Comparison of ENCODE assay signal across 1 cellular context in genomic region chr1:6600410-6601048, GRCh38.
A peak's percentile ranks its signal among the peaks of the same experiment; 100 is the strongest.
TF ChIP-seq lines count a peak whose summit lies in the region.

No MANE protein-coding gene starts in this region.

TF ChIP-seq in K562, 482 proteins besides CTCF, POLR2A, EP300 and RAD21 (continues in another document):
- peak; percentile 92; the same call in 1 of the 2 replicates for TF ChIP-seq TFAP4 (CRISPR knock-in tag; IDR thresholded peaks at IDR 0.05; ENCODE audit: borderline replicate concordance)
- peak; percentile 16; the same call in 1 of the 2 replicates for TF ChIP-seq PHF8 (IDR thresholded peaks at IDR 0.05; ENCODE audit: borderline replicate concordance, low read length)
- no peak for TF ChIP-seq KDM4B (IDR thresholded peaks at IDR 0.05; ENCODE audit: borderline replicate concordance in 2 of 2, low read depth in 1 of 2)
- peak in 1 of 3 experiments; percentile 62; a peak in 1 of 6 replicates for TF ChIP-seq ZBTB11 (CRISPR knock-in tag; IDR thresholded peaks at IDR 0.05)
- TF ChIP-seq HMGXB4 (CRISPR knock-in tag; IDR thresholded peaks at IDR 0.05) = 0 out of 2 replicates have a peak, but pooled peaks have one; percentile 18
- no peak for TF ChIP-seq RBM34 (IDR thresholded peaks at IDR 0.05; ENCODE audit: borderline replicate concordance, insufficient read depth, low read length)
- TF ChIP-seq ARID2 (IDR thresholded peaks at IDR 0.05) = 0 out of 2 replicates have a peak, but pooled peaks have one; percentile 26
- TF ChIP-seq CHD1 (IDR thresholded peaks at IDR 0.05; ENCODE audit: low read length) = peak; percentile 46
- 0 out of 2 replicates have a peak, but pooled peaks have one; percentile 10 for TF ChIP-seq CC2D1A (IDR thresholded peaks at IDR 0.05)
- no peak for TF ChIP-seq MAZ (CRISPR knock-in tag; conservative IDR thresholded peaks at IDR 0.05 in 1 of 2, IDR thresholded peaks at IDR 0.05 in 1 of 2)
- 0 out of 2 replicates have a peak, but pooled peaks have one; percentile 25 for TF ChIP-seq RB1 (IDR thresholded peaks at IDR 0.05; ENCODE audit: low read depth)
- no peak for TF ChIP-seq ATF2 (CRISPR knock-in tag; IDR thresholded peaks at IDR 0.05)
- no peak for TF ChIP-seq RBM14 (IDR thresholded peaks at IDR 0.05; ENCODE audit: borderline replicate concordance, insufficient read depth, low read depth, low read length)
- TF ChIP-seq KLF1 (tag; IDR thresholded peaks at IDR 0.05) = peak; percentile 59; the same call in 1 of the 2 replicates
- peak; percentile 52; the same call in 1 of the 2 replicates for TF ChIP-seq ZC3H4 (CRISPR knock-in tag; IDR thresholded peaks at IDR 0.05; ENCODE audit: borderline replicate concordance)
- TF ChIP-seq E2F6 (IDR thresholded peaks at IDR 0.05; ENCODE audit: borderline replicate concordance in 1 of 2, extremely low read depth in 1 of 2, insufficient read depth in 1 of 2, insufficient read length in 1 of 2, low read depth in 1 of 2, low read length in 1 of 2, poor library complexity in 1 of 2, severe bottlenecking in 1 of 2) = no peak
- TF ChIP-seq ZBTB49 (CRISPR knock-in tag; IDR thresholded peaks at IDR 0.05; ENCODE audit: borderline replicate concordance) = no peak
- TF ChIP-seq ZNF699 (CRISPR knock-in tag; IDR thresholded peaks at IDR 0.05; ENCODE audit: insufficient replicate concordance) = no peak
- TF ChIP-seq STAT6 (CRISPR knock-in tag; IDR thresholded peaks at IDR 0.05) = peak; percentile 15; the same call in 1 of the 2 replicates
- TF ChIP-seq POLR2G (IDR thresholded peaks at IDR 0.05; ENCODE audit: low read depth, low read length) = 0 out of 2 replicates have a peak, but pooled peaks have one; percentile 35
- no peak for TF ChIP-seq TBP (optimal IDR thresholded peaks at IDR 0.05; ENCODE audit: low read depth, low read length)
- 0 out of 2 replicates have a peak, but pooled peaks have one; percentile 66 for TF ChIP-seq ATF6 (CRISPR knock-in tag; IDR thresholded peaks at IDR 0.05)
- no peak for TF ChIP-seq ZNF318 (IDR thresholded peaks at IDR 0.05; ENCODE audit: borderline replicate concordance in 1 of 2, low read depth in 1 of 2)
- TF ChIP-seq CBX5 (IDR thresholded peaks at IDR 0.05; ENCODE audit: borderline replicate concordance, low read depth) = no peak
